Comparison of ENCODE assay signal across 25 cellular contexts in genomic region chr3:101811875-101812274, GRCh38.
"Had no signal": no experiment of that assay in that cellular context is flagged by ENCODE, and none has a peak within 500 bp of the region (broad histone marks: within the 10 kb centered on the region; RNA-seq: fewer than 3 reads in every experiment).

No MANE protein-coding gene starts in this region.

- ATAC-seq: activated CD8-positive, alpha-beta T cell treated with anti-CD3 and anti-CD28 coated beads, Interleukin-2, amount 10 ng/mL, durations not matched to agents 7 days and 5 days; esophagus mucosa; foreskin keratinocyte; heart left ventricle; naive thymus-derived CD8-positive, alpha-beta T cell; pancreas; sciatic nerve; T-cell had no signal

- H3K9me3 Mint-ChIP-seq: activated CD4-positive, alpha-beta T cell treated with anti-CD3 and anti-CD28 coated beads, Interleukin-2, amount 10 ng/mL, durations not matched to agents 24 days and 14 days; activated naive CD4-positive, alpha-beta T cell treated with anti-CD3 and anti-CD28 coated beads, Interleukin-2, amount 10 ng/mL, durations not matched to agents 7 days and 5 days; immature natural killer cell; memory B cell; naive thymus-derived CD8-positive, alpha-beta T cell; neural crest cell; T-cell had no signal

- H3K27ac Mint-ChIP-seq: activated CD4-positive, alpha-beta T cell treated with anti-CD3 and anti-CD28 coated beads, Interleukin-2, amount 10 ng/mL, durations not matched to agents 24 days and 14 days; activated CD8-positive, alpha-beta T cell treated with anti-CD3 and anti-CD28 coated beads, Interleukin-2, amount 10 ng/mL, durations not matched to agents 7 days and 5 days; activated naive CD4-positive, alpha-beta T cell treated with anti-CD3 and anti-CD28 coated beads, Interleukin-2, amount 10 ng/mL, durations not matched to agents 7 days and 5 days; immature natural killer cell; memory B cell had no signal

- DNase-seq: activated CD4-positive, alpha-beta T cell treated with anti-CD3 and anti-CD28 coated beads, Interleukin-2, amount 10 ng/mL, durations not matched to agents 24 days and 14 days; activated CD8-positive, alpha-beta T cell treated with anti-CD3 and anti-CD28 coated beads, Interleukin-2, amount 10 ng/mL, durations not matched to agents 7 days and 5 days; activated effector memory CD4-positive, alpha-beta T cell treated with anti-CD3 and anti-CD28 coated beads, Interleukin-2, amount 50 U/mL, for 16 hours; activated naive CD4-positive, alpha-beta T cell treated with anti-CD3 and anti-CD28 coated beads, Interleukin-2, amount 10 ng/mL, durations not matched to agents 7 days and 5 days; activated T-cell treated with anti-CD3 and anti-CD28 coated beads, Interleukin-2, amount 50 U/mL, for 1 hour; central memory CD4-positive, alpha-beta T cell; foreskin keratinocyte; heart left ventricle; hypothalamus; immature natural killer cell; kidney; naive thymus-derived CD8-positive, alpha-beta T cell; nucleus accumbens; pancreas; retina; stimulated activated CD4-positive, alpha-beta T cell treated with anti-CD3 and anti-CD28 coated beads, Interleukin-12 subunit alpha, Interleukin-12 subunit beta, amount 100 ng/mL, for 4 hours; stimulated activated CD4-positive, alpha-beta T cell treated with anti-CD3 and anti-CD28 coated beads, Interleukin-4, amount 100 ng/mL, for 1 hour; stomach; T-cell; T-helper 9 cell; thyroid gland had no signal

- H3K27me3 Mint-ChIP-seq: activated CD4-positive, alpha-beta T cell treated with anti-CD3 and anti-CD28 coated beads, Interleukin-2, amount 10 ng/mL, durations not matched to agents 24 days and 14 days; activated naive CD4-positive, alpha-beta T cell treated with anti-CD3 and anti-CD28 coated beads, Interleukin-2, amount 10 ng/mL, durations not matched to agents 7 days and 5 days; memory B cell; naive thymus-derived CD8-positive, alpha-beta T cell; T-cell had no signal

- H3K4me3 Mint-ChIP-seq: activated CD4-positive, alpha-beta T cell treated with anti-CD3 and anti-CD28 coated beads, Interleukin-2, amount 10 ng/mL, durations not matched to agents 24 days and 14 days; activated CD8-positive, alpha-beta T cell treated with anti-CD3 and anti-CD28 coated beads, Interleukin-2, amount 10 ng/mL, durations not matched to agents 7 days and 5 days; activated naive CD4-positive, alpha-beta T cell treated with anti-CD3 and anti-CD28 coated beads, Interleukin-2, amount 10 ng/mL, durations not matched to agents 7 days and 5 days; immature natural killer cell; memory B cell; naive thymus-derived CD8-positive, alpha-beta T cell; neural crest cell; T-cell had no signal
